In the genomic region with DNA sequence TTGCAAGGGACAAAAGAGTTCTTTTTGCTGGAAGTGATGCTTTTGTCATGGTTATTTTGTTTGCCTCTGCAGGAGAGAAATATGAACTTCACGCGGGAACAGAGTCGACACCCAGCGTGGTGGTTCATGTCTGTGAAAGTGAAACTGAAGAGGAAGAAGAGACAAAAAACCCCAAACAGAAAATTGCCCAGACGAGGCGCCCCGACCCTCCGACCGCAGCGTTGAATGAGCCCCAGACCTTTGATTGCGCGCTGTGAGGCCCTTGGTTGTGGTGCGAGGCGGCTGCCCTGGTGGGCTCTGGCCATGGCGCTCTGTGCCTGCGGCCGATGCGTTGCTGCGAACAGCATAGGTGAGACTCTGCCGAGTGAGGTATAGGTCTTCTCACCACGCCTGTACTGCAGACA, we compare ENCODE assay signal across 8 cellular contexts. TPM values are rescaled to one million over a fixed set of nuclear protein-coding genes. Genes with fewer than 3 reads are reported as not detected.
A peak's percentile ranks its signal among the peaks of the same experiment; 100 is the strongest.
DNase-seq lines count a peak whose midpoint lies in the region; ATAC-seq and TF ChIP-seq lines count a peak whose summit lies in the region.

No MANE protein-coding gene starts in this region.

- TF ChIP-seq CTCF in thyroid gland (IDR thresholded peaks at IDR 0.05): no peak
- no peak for TF ChIP-seq CTCF in omental fat pad (IDR thresholded peaks at IDR 0.05)

- CTCF ChIA-PET in activated CD8-positive, alpha-beta memory T cell treated with anti-CD3 and anti-CD28 coated beads, Interleukin-2, amount 10 ng/mL, durations not matched to agents 7 days and 5 days (lab: Charles Lee): interaction anchor here (1.0 to 6.1 kb wide), 15 partner anchors 8 to 697 kb away, joined by 3 to 43 read pairs (median 4); a partner anchor contains a TSS

- peak overlapping the region; percentile 85 for H3K4me3 Mint-ChIP-seq in activated CD8-positive, alpha-beta memory T cell treated with anti-CD3 and anti-CD28 coated beads, Interleukin-2, amount 10 ng/mL, durations not matched to agents 7 days and 5 days

- 84 to 89% methylated on average over 21 of the region's 21 CpGs for WGBS in thyroid gland, 2 donors

- intact Hi-C loops in thyroid gland (cut with DNase I): no loop called here

- peaks cover 25% of the 10 kb centered on the region for H3K36me3 Mint-ChIP-seq in activated CD8-positive, alpha-beta memory T cell treated with anti-CD3 and anti-CD28 coated beads, Interleukin-2, amount 10 ng/mL, durations not matched to agents 7 days and 5 days

- H3K27ac Mint-ChIP-seq in activated CD8-positive, alpha-beta memory T cell treated with anti-CD3 and anti-CD28 coated beads, Interleukin-2, amount 10 ng/mL, durations not matched to agents 7 days and 5 days: peak overlapping the region; percentile 97

- peak; percentile 80 for ATAC-seq in activated CD8-positive, alpha-beta memory T cell treated with anti-CD3 and anti-CD28 coated beads, Interleukin-2, amount 10 ng/mL, durations not matched to agents 7 days and 5 days
- no peak for ATAC-seq in omental fat pad (ENCODE audit: low FRiP score)

- no peaks in the 10 kb centered on the region for H3K9me3 Mint-ChIP-seq in activated CD8-positive, alpha-beta memory T cell treated with anti-CD3 and anti-CD28 coated beads, Interleukin-2, amount 10 ng/mL, durations not matched to agents 7 days and 5 days (ENCODE audit: low read depth)

- H3K27me3 ChIP-seq in thyroid gland: no peaks in the 10 kb centered on the region

- no peaks in the 10 kb centered on the region for H3K9me3 ChIP-seq in thyroid gland

- H3K36me3 ChIP-seq in thyroid gland: no peaks in the 10 kb centered on the region

- H3K4me1 ChIP-seq in thyroid gland: peaks cover 12% of the 10 kb centered on the region in 2 donors

- H3K4me1 Mint-ChIP-seq in activated CD8-positive, alpha-beta memory T cell treated with anti-CD3 and anti-CD28 coated beads, Interleukin-2, amount 10 ng/mL, durations not matched to agents 7 days and 5 days: peaks cover 55% of the 10 kb centered on the region

- DNase-seq in NK-92 treated with Interleukin-12 subunit alpha and Interleukin-12 subunit beta, amount 100 ng/mL, for 24 hours (lab: John Stamatoyannopoulos, UW): peak; percentile 76
- DNase-seq in NK-92 (lab: John Stamatoyannopoulos, UW; ENCODE audit: unreplicated experiment) (no peak), medulla oblongata (ENCODE audit: extremely low spot score) (peak; percentile 26), thyroid gland (no peak), omental fat pad (ENCODE audit: low spot score) (no peak), DMS79 treated with DMSO at 0.1 percent for 48 hours (lab: John Stamatoyannopoulos, UW) (no peak), dedifferentiated amniotic fluid mesenchymal stem cell (ENCODE audit: extremely low spot score) (no peak)
- peak; percentile 88 for DNase-seq in activated CD8-positive, alpha-beta memory T cell treated with anti-CD3 and anti-CD28 coated beads, Interleukin-2, amount 10 ng/mL, durations not matched to agents 7 days and 5 days

- no peak for TF ChIP-seq POLR2A in thyroid gland (IDR thresholded peaks at IDR 0.05)

- H3K4me3 ChIP-seq in thyroid gland (replicated peaks in 1 of 3): no peak overlapping the region

- H3K27ac ChIP-seq in thyroid gland: peak overlapping the region in 2 of 3 donors; percentile 74 to 78

- H3K27me3 Mint-ChIP-seq in activated CD8-positive, alpha-beta memory T cell treated with anti-CD3 and anti-CD28 coated beads, Interleukin-2, amount 10 ng/mL, durations not matched to agents 7 days and 5 days: no peaks in the 10 kb centered on the region

RNA-seq across cellular contexts. Expression of a gene that starts 20.9 kb away (rescaled TPM):
- total RNA-seq in activated CD8-positive, alpha-beta memory T cell treated with anti-CD3 and anti-CD28 coated beads, Interleukin-2, amount 10 ng/mL, durations not matched to agents 7 days and 5 days: not detected
- total RNA-seq in thyroid gland (1 to 10 TPM; 2.8 to 9.4 (median 7.3) TPM), omental fat pad (under 1 TPM in 1 of 4 donors, not detected in 3; 0.16 TPM)

RNA-seq across cellular contexts. Expression of a gene that starts 32.4 kb away (rescaled TPM):
- total RNA-seq in activated CD8-positive, alpha-beta memory T cell treated with anti-CD3 and anti-CD28 coated beads, Interleukin-2, amount 10 ng/mL, durations not matched to agents 7 days and 5 days: 10 to 100 TPM; 23.9 to 30.6 TPM
- total RNA-seq in thyroid gland (10 to 100 TPM; 25.6 to 37.9 (median 35.2) TPM), omental fat pad (10 to 100 TPM in 1 of 4 donors, 1 to 10 TPM in 3; 2.9 to 10.1 (median 4.1) TPM)

Comparison
In these comparisons a context has a peak if more than half of its experiments do, and no peak if none do; other contexts are left out.
1. DNase-seq: peak in NK-92 treated with Interleukin-12 subunit alpha and Interleukin-12 subunit beta, amount 100 ng/mL, for 24 hours (single experiment), activated CD8-positive, alpha-beta memory T cell treated with anti-CD3 and anti-CD28 coated beads, Interleukin-2, amount 10 ng/mL, durations not matched to agents 7 days and 5 days (single experiment) and medulla oblongata (single experiment); none in NK-92 (single experiment), thyroid gland (0 of 2), omental fat pad (single experiment), DMS79 treated with DMSO at 0.1 percent for 48 hours (single experiment) and dedifferentiated amniotic fluid mesenchymal stem cell (single experiment).